ENCODE assay signal across 8 cellular contexts in genomic region chr3:100068758-100069345, GRCh38. TPM values are rescaled to one million over a fixed set of nuclear protein-coding genes. Genes with fewer than 3 reads are reported as not detected.
DNase-seq lines count a peak whose midpoint lies in the region; ATAC-seq lines count a peak whose summit lies in the region.

No MANE protein-coding gene starts in this region.

- no peaks in the 10 kb centered on the region for H3K36me3 Mint-ChIP-seq in central memory CD8-positive, alpha-beta T cell (ENCODE audit: insufficient read depth)

- peak; percentile 70 for DNase-seq in activated gamma-delta T cell treated with Interleukin-2 at 50 U/mL for 16 hours
- DNase-seq in activated gamma-delta T cell (lab: John Stamatoyannopoulos, UW) = no peak
- DNase-seq in NCI-H345 treated with DMSO at 0.1 percent for 48 hours (lab: John Stamatoyannopoulos, UW; ENCODE audit: unreplicated experiment) = peak; percentile 2
- DNase-seq in activated CD4-positive, CD25-positive, alpha-beta regulatory T cell treated with anti-CD3 and anti-CD28 coated beads, Interleukin-2, amount 50 U/mL, for 16 hours (ENCODE audit: low read depth, low spot score) = peak; percentile 62
- DNase-seq in central memory CD8-positive, alpha-beta T cell (ENCODE audit: low spot score in 2 of 2) = peak; percentile 48 to 51
- DNase-seq in left colon = peak; percentile 69 to 86
- DNase-seq in stimulated activated CD4-positive, alpha-beta T cell treated with anti-CD3 and anti-CD28 coated beads, Interleukin-4, amount 100 ng/mL, for 24 hours = peak; percentile 79

- no peak overlapping the region for H3K4me3 Mint-ChIP-seq in central memory CD8-positive, alpha-beta T cell

- H3K27ac Mint-ChIP-seq in central memory CD8-positive, alpha-beta T cell (ENCODE audit: low read depth) = no peak overlapping the region

- H3K9me3 Mint-ChIP-seq in central memory CD8-positive, alpha-beta T cell = no peaks in the 10 kb centered on the region

- H3K27me3 Mint-ChIP-seq in central memory CD8-positive, alpha-beta T cell = no peaks in the 10 kb centered on the region

- peak; percentile 66 for ATAC-seq in HG03066 (IDR thresholded peaks at IDR 0.05; ENCODE audit: low read depth, unreplicated experiment)
- ATAC-seq in central memory CD8-positive, alpha-beta T cell (replicated peaks; ENCODE audit: extremely low read depth, poor library complexity, severe bottlenecking) = peak; percentile 83
- peak; percentile 94 for ATAC-seq in left colon

- intact Hi-C loops in left colon (cut with DNase I, micrococcal nuclease) = loop anchor here in 1 of 2 donors (10.0 kb wide), 1 partner anchor 186 kb away; no protein-coding TSS in a partner anchor

- H3K4me1 Mint-ChIP-seq in central memory CD8-positive, alpha-beta T cell = peaks cover 20% of the 10 kb centered on the region

RNA-seq across cellular contexts. Expression of gene FILIP1L, which starts 45.4 kb away (rescaled TPM):
- 10 to 100 TPM in 1 of 2 donors, 1 to 10 TPM in 1; 6.7 to 19.0 TPM for total RNA-seq in left colon
